1 cellular context compared by ENCODE assay signal in the genomic region with DNA sequence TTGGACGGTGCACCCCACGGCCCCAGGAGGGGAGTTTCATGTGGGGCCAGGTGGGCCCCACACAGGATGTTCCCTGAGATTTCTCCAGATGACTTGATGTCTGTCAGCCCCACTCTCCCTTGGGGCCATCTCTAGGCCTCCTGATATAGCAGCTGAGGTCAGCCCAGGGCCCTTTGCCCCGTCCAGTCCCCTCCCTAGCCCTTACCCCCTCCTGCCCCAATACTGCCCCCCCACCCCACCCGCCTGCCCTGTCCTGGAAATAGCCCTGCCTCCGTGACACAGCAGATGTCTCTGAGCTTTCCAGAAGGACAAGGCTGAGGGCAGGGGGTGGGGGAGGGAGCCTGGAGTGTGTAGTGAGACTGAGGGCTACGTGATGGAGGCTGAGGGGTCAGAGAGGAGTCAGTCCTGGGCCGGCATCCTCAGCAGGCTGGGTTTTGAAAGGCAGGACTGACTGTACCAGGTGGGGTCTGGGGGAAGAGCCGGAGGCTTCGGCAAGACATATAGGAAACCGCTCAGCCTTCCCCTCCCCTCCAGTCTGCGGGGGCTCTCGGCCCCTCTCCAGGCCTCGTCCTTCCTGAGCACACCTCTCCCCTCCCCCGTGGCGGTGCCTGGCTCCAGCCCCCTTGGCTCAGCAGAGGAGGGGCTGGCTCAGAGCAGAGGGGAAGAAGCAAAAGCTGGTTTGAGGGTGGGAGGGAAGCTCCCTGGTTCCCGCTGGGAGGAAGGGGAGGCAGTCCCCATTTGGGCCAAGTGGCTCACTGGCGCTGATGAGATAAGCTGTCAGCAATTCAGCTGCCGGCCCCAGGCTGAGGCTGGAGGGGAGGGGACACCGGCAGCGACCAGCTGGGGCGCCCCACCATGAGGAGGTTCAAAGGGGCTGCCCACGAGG.
TF ChIP-seq lines count a peak whose summit lies in the region.

No MANE protein-coding gene starts in this region.

TF ChIP-seq in HepG2, 621 proteins besides CTCF, POLR2A, EP300 and RAD21:
- no peak for TF ChIP-seq KAT2B (IDR thresholded peaks at IDR 0.05; ENCODE audit: borderline replicate concordance, low read depth, low read length)
- TF ChIP-seq NFYC (CRISPR knock-in tag; IDR thresholded peaks at IDR 0.05) = no peak
- TF ChIP-seq ZNF772 (CRISPR knock-in tag; IDR thresholded peaks at IDR 0.05) = no peak
- TF ChIP-seq BORCS8-MEF2B (CRISPR knock-in tag; IDR thresholded peaks at IDR 0.05) = no peak
- TF ChIP-seq PAF1 (CRISPR knock-in tag; IDR thresholded peaks at IDR 0.05) = no peak
- no peak for TF ChIP-seq ZFP1 (CRISPR knock-in tag; IDR thresholded peaks at IDR 0.05)
- TF ChIP-seq PCBP1 (IDR thresholded peaks at IDR 0.05; ENCODE audit: borderline replicate concordance, low read depth, low read length) = no peak
- no peak for TF ChIP-seq CENPT (CRISPR knock-in tag; IDR thresholded peaks at IDR 0.05; ENCODE audit: low read depth)
